ENCODE assay signal across 1 cellular context in the genomic region with DNA sequence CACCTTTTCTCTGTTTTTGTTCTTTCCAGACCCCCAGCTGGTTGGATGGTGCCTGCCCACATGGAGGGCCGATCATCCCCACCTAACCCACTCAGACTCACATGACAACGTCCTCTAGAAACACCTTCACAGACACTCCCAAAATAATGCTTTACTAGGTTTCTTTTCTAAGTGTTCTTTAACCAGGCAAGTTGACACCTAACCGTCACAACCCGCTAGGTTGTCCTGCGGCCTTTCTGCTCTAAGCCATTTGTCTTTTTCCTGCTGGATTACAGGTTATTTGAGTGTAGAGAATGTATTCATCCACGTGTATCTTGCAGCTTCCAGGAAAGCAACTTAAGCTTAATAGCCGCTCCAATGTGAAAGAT.
TF ChIP-seq lines count a peak whose summit lies in the region.

No MANE protein-coding gene starts in this region.

TF ChIP-seq in HepG2, 621 proteins besides CTCF, POLR2A, EP300 and RAD21 (continued from another document and continues in another):
- TF ChIP-seq, protein P1, sequence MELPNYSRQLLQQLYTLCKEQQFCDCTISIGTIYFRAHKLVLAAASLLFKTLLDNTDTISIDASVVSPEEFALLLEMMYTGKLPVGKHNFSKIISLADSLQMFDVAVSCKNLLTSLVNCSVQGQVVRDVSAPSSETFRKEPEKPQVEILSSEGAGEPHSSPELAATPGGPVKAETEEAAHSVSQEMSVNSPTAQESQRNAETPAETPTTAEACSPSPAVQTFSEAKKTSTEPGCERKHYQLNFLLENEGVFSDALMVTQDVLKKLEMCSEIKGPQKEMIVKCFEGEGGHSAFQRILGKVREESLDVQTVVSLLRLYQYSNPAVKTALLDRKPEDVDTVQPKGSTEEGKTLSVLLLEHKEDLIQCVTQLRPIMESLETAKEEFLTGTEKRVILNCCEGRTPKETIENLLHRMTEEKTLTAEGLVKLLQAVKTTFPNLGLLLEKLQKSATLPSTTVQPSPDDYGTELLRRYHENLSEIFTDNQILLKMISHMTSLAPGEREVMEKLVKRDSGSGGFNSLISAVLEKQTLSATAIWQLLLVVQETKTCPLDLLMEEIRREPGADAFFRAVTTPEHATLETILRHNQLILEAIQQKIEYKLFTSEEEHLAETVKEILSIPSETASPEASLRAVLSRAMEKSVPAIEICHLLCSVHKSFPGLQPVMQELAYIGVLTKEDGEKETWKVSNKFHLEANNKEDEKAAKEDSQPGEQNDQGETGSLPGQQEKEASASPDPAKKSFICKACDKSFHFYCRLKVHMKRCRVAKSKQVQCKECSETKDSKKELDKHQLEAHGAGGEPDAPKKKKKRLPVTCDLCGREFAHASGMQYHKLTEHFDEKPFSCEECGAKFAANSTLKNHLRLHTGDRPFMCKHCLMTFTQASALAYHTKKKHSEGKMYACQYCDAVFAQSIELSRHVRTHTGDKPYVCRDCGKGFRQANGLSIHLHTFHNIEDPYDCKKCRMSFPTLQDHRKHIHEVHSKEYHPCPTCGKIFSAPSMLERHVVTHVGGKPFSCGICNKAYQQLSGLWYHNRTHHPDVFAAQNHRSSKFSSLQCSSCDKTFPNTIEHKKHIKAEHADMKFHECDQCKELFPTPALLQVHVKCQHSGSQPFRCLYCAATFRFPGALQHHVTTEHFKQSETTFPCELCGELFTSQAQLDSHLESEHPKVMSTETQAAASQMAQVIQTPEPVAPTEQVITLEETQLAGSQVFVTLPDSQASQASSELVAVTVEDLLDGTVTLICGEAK (IDR thresholded peaks at IDR 0.05) = no peak
- TF ChIP-seq, protein P1 (CRISPR knock-in tag; IDR thresholded peaks at IDR 0.05) = no peak
- TF ChIP-seq ZNF329 (CRISPR knock-in tag; IDR thresholded peaks at IDR 0.05; ENCODE audit: low read depth) (no peak), ZNF224 (CRISPR knock-in tag; IDR thresholded peaks at IDR 0.05) (0 out of 2 replicates have a peak, but pooled peaks have one; percentile 8), TCF7L2 (IDR thresholded peaks at IDR 0.05; ENCODE audit: low read depth, low read length) (no peak), NFE2 (CRISPR knock-in tag; IDR thresholded peaks at IDR 0.05) (no peak), SP1 (IDR thresholded peaks at IDR 0.05) (no peak), SP1 (CRISPR knock-in tag; IDR thresholded peaks at IDR 0.05) (no peak), ZNF234 (CRISPR knock-in tag; conservative IDR thresholded peaks at IDR 0.05) (no peak), ATF7 (IDR thresholded peaks at IDR 0.05) (no peak), ATF7 (CRISPR knock-in tag; IDR thresholded peaks at IDR 0.05) (no peak), ZNF496 (CRISPR knock-in tag; IDR thresholded peaks at IDR 0.05; ENCODE audit: insufficient replicate concordance) (no peak), ZNF552 (CRISPR knock-in tag; IDR thresholded peaks at IDR 0.05; ENCODE audit: borderline replicate concordance) (no peak), DR1 (CRISPR knock-in tag; IDR thresholded peaks at IDR 0.05) (no peak), ZNF670 (CRISPR knock-in tag; IDR thresholded peaks at IDR 0.05; ENCODE audit: borderline replicate concordance) (0 out of 2 replicates have a peak, but pooled peaks have one; percentile 5)
- TF ChIP-seq, protein P2, sequence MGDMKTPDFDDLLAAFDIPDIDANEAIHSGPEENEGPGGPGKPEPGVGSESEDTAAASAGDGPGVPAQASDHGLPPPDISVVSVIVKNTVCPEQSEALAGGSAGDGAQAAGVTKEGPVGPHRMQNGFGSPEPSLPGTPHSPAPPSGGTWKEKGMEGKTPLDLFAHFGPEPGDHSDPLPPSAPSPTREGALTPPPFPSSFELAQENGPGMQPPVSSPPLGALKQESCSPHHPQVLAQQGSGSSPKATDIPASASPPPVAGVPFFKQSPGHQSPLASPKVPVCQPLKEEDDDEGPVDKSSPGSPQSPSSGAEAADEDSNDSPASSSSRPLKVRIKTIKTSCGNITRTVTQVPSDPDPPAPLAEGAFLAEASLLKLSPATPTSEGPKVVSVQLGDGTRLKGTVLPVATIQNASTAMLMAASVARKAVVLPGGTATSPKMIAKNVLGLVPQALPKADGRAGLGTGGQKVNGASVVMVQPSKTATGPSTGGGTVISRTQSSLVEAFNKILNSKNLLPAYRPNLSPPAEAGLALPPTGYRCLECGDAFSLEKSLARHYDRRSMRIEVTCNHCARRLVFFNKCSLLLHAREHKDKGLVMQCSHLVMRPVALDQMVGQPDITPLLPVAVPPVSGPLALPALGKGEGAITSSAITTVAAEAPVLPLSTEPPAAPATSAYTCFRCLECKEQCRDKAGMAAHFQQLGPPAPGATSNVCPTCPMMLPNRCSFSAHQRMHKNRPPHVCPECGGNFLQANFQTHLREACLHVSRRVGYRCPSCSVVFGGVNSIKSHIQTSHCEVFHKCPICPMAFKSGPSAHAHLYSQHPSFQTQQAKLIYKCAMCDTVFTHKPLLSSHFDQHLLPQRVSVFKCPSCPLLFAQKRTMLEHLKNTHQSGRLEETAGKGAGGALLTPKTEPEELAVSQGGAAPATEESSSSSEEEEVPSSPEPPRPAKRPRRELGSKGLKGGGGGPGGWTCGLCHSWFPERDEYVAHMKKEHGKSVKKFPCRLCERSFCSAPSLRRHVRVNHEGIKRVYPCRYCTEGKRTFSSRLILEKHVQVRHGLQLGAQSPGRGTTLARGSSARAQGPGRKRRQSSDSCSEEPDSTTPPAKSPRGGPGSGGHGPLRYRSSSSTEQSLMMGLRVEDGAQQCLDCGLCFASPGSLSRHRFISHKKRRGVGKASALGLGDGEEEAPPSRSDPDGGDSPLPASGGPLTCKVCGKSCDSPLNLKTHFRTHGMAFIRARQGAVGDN (CRISPR knock-in tag; IDR thresholded peaks at IDR 0.05) = peak; percentile 20; the same call in 1 of the 2 replicates
- TF ChIP-seq, protein P3, sequence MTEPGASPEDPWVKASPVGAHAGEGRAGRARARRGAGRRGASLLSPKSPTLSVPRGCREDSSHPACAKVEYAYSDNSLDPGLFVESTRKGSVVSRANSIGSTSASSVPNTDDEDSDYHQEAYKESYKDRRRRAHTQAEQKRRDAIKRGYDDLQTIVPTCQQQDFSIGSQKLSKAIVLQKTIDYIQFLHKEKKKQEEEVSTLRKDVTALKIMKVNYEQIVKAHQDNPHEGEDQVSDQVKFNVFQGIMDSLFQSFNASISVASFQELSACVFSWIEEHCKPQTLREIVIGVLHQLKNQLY (CRISPR knock-in tag; IDR thresholded peaks at IDR 0.05) = no peak
- TF ChIP-seq, protein P4, sequence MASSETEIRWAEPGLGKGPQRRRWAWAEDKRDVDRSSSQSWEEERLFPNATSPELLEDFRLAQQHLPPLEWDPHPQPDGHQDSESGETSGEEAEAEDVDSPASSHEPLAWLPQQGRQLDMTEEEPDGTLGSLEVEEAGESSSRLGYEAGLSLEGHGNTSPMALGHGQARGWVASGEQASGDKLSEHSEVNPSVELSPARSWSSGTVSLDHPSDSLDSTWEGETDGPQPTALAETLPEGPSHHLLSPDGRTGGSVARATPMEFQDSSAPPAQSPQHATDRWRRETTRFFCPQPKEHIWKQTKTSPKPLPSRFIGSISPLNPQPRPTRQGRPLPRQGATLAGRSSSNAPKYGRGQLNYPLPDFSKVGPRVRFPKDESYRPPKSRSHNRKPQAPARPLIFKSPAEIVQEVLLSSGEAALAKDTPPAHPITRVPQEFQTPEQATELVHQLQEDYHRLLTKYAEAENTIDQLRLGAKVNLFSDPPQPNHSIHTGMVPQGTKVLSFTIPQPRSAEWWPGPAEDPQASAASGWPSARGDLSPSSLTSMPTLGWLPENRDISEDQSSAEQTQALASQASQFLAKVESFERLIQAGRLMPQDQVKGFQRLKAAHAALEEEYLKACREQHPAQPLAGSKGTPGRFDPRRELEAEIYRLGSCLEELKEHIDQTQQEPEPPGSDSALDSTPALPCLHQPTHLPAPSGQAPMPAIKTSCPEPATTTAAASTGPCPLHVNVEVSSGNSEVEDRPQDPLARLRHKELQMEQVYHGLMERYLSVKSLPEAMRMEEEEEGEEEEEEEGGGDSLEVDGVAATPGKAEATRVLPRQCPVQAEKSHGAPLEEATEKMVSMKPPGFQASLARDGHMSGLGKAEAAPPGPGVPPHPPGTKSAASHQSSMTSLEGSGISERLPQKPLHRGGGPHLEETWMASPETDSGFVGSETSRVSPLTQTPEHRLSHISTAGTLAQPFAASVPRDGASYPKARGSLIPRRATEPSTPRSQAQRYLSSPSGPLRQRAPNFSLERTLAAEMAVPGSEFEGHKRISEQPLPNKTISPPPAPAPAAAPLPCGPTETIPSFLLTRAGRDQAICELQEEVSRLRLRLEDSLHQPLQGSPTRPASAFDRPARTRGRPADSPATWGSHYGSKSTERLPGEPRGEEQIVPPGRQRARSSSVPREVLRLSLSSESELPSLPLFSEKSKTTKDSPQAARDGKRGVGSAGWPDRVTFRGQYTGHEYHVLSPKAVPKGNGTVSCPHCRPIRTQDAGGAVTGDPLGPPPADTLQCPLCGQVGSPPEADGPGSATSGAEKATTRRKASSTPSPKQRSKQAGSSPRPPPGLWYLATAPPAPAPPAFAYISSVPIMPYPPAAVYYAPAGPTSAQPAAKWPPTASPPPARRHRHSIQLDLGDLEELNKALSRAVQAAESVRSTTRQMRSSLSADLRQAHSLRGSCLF (CRISPR knock-in tag; IDR thresholded peaks at IDR 0.05; ENCODE audit: borderline replicate concordance) = no peak
- TF ChIP-seq, protein P5, sequence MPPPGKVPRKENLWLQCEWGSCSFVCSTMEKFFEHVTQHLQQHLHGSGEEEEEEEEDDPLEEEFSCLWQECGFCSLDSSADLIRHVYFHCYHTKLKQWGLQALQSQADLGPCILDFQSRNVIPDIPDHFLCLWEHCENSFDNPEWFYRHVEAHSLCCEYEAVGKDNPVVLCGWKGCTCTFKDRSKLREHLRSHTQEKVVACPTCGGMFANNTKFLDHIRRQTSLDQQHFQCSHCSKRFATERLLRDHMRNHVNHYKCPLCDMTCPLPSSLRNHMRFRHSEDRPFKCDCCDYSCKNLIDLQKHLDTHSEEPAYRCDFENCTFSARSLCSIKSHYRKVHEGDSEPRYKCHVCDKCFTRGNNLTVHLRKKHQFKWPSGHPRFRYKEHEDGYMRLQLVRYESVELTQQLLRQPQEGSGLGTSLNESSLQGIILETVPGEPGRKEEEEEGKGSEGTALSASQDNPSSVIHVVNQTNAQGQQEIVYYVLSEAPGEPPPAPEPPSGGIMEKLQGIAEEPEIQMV (CRISPR knock-in tag; IDR thresholded peaks at IDR 0.05; ENCODE audit: low read depth) = no peak
- TF ChIP-seq, protein P6, sequence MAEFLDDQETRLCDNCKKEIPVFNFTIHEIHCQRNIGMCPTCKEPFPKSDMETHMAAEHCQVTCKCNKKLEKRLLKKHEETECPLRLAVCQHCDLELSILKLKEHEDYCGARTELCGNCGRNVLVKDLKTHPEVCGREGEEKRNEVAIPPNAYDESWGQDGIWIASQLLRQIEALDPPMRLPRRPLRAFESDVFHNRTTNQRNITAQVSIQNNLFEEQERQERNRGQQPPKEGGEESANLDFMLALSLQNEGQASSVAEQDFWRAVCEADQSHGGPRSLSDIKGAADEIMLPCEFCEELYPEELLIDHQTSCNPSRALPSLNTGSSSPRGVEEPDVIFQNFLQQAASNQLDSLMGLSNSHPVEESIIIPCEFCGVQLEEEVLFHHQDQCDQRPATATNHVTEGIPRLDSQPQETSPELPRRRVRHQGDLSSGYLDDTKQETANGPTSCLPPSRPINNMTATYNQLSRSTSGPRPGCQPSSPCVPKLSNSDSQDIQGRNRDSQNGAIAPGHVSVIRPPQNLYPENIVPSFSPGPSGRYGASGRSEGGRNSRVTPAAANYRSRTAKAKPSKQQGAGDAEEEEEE (CRISPR knock-in tag; IDR thresholded peaks at IDR 0.05; ENCODE audit: borderline replicate concordance) = no peak
- TF ChIP-seq, protein P7, sequence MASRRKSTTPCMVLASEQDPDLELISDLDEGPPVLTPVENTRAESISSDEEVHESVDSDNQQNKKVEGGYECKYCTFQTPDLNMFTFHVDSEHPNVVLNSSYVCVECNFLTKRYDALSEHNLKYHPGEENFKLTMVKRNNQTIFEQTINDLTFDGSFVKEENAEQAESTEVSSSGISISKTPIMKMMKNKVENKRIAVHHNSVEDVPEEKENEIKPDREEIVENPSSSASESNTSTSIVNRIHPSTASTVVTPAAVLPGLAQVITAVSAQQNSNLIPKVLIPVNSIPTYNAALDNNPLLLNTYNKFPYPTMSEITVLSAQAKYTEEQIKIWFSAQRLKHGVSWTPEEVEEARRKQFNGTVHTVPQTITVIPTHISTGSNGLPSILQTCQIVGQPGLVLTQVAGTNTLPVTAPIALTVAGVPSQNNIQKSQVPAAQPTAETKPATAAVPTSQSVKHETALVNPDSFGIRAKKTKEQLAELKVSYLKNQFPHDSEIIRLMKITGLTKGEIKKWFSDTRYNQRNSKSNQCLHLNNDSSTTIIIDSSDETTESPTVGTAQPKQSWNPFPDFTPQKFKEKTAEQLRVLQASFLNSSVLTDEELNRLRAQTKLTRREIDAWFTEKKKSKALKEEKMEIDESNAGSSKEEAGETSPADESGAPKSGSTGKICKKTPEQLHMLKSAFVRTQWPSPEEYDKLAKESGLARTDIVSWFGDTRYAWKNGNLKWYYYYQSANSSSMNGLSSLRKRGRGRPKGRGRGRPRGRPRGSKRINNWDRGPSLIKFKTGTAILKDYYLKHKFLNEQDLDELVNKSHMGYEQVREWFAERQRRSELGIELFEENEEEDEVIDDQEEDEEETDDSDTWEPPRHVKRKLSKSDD (CRISPR knock-in tag; IDR thresholded peaks at IDR 0.05; ENCODE audit: low read depth) = no peak
